13 cellular contexts compared by ENCODE assay signal in genomic region chr2:44126106-44126797, GRCh38. TPM values are rescaled to one million over a fixed set of nuclear protein-coding genes. Genes with fewer than 3 reads are reported as not detected.
DNase-seq lines count a peak whose midpoint lies in the region; ATAC-seq and TF ChIP-seq lines count a peak whose summit lies in the region.
"Had no signal": no experiment of that assay in that cellular context is flagged by ENCODE, and none has a peak within 500 bp of the region (broad histone marks: within the 10 kb centered on the region; RNA-seq: fewer than 3 reads in every experiment).

No MANE protein-coding gene starts in this region.

- H3K36me3 ChIP-seq in right atrium auricular region: no peaks in the 10 kb centered on the region
- H3K36me3 ChIP-seq in PC-3 (ENCODE audit: low read depth, low read length): no peaks in the 10 kb centered on the region
- H3K36me3 ChIP-seq in hepatocyte (replicated peaks; ENCODE audit: insufficient read depth, low read depth): no peaks in the 10 kb centered on the region
- H3K36me3 ChIP-seq: spleen had no signal

- no peak for DNase-seq in left ventricle myocardium superior
- DNase-seq in right atrium auricular region (ENCODE audit: low spot score): no peak
- DNase-seq in PC-3: peak; percentile 47
- peak; percentile 53 for DNase-seq in hepatocyte (ENCODE audit: low spot score)
- DNase-seq in AML-193 (lab: John Stamatoyannopoulos, UW): no peak
- no peak for DNase-seq in mucosa of gallbladder (ENCODE audit: low spot score)
- DNase-seq in NK-92 treated with Interleukin-12 subunit alpha and Interleukin-12 subunit beta, amount 100 ng/mL, for 24 hours (lab: John Stamatoyannopoulos, UW): no peak
- DNase-seq: NCI-H146, occipital lobe, RPMI8226, spleen, T-helper 17 cell had no signal

- H3K4me1 ChIP-seq in right atrium auricular region (peaks cover 0 to 6% of the 10 kb centered on the region in 2 donors), PC-3 (ENCODE audit: insufficient read depth, low read length) (no peaks in the 10 kb centered on the region), hepatocyte (ENCODE audit: insufficient read depth) (no peaks in the 10 kb centered on the region)

- 65% methylated on average over 5 of the region's 5 CpGs for WGBS in hepatocyte (ENCODE audit: low lambda C conversion rate, missing lambda C conversion rate)

- POLR2A ChIA-PET in PC-3 (lab: Charles Lee; ENCODE audit: unreplicated experiment): interaction anchor here (0.6 kb wide), 1 partner anchor 27 kb away, joined by 3 read pairs; no protein-coding TSS in a partner anchor

- H3K4me3 ChIP-seq in right atrium auricular region (no peak overlapping the region), PC-3 (ENCODE audit: low read length) (no peak overlapping the region), hepatocyte (no peak overlapping the region)
- H3K4me3 ChIP-seq: spleen had no signal

- ATAC-seq in left ventricle myocardium superior (peak; percentile 14), PC-3 (no peak), GM21360 (IDR thresholded peaks at IDR 0.05; ENCODE audit: unreplicated experiment) (no peak)
- ATAC-seq: T-helper 17 cell had no signal

- intact Hi-C loops in left ventricle myocardium superior (cut with micrococcal nuclease): no loop called here
- intact Hi-C loops in PC-3 (cut with micrococcal nuclease): no loop called here

- TF ChIP-seq CTCF in right atrium auricular region (IDR thresholded peaks at IDR 0.05) (no peak), PC-3 (conservative IDR thresholded peaks at IDR 0.05; ENCODE audit: low read depth, low read length) (no peak), hepatocyte (IDR thresholded peaks at IDR 0.05; ENCODE audit: poor library complexity) (no peak)

- H3K4me2 ChIP-seq in PC-3 (ENCODE audit: low read length) (no peak overlapping the region), hepatocyte (no peak overlapping the region)

- no peaks in the 10 kb centered on the region for H4K20me1 ChIP-seq in PC-3 (ENCODE audit: low read length)
- no peaks in the 10 kb centered on the region for H4K20me1 ChIP-seq in hepatocyte (ENCODE audit: insufficient read depth, poor library complexity, severe bottlenecking)

- H3K9me3 ChIP-seq in right atrium auricular region (peaks cover 0 to 3% of the 10 kb centered on the region in 2 donors), PC-3 (ENCODE audit: low read length) (no peaks in the 10 kb centered on the region), hepatocyte (ENCODE audit: low read depth) (no peaks in the 10 kb centered on the region)

- BruUV-seq in PC-3 (replicated peaks; lab: Mats Ljungman, UMichigan): no TSS peak

- H2AFZ ChIP-seq in PC-3 (ENCODE audit: low read length) (no peak overlapping the region), hepatocyte (no peak overlapping the region)

- no peak overlapping the region for H3K9ac ChIP-seq in PC-3 (ENCODE audit: low read length)

- H3K9me2 ChIP-seq in PC-3 (replicated peaks; ENCODE audit: low read length) (no peaks in the 10 kb centered on the region), hepatocyte (replicated peaks; ENCODE audit: insufficient read depth) (no peaks in the 10 kb centered on the region)

- no peaks in the 10 kb centered on the region for H3F3A ChIP-seq in PC-3 (ENCODE audit: low read length, unreplicated experiment)

- H3K27me3 ChIP-seq in right atrium auricular region (no peaks in the 10 kb centered on the region), PC-3 (ENCODE audit: low read length) (no peaks in the 10 kb centered on the region), hepatocyte (no peaks in the 10 kb centered on the region)

- H3K27ac ChIP-seq in right atrium auricular region (no peak overlapping the region), PC-3 (ENCODE audit: low read length) (no peak overlapping the region), hepatocyte (no peak overlapping the region)
- H3K27ac ChIP-seq: spleen had no signal

- CTCF ChIA-PET in PC-3 (lab: Charles Lee): no interaction called here

- H3K79me2 ChIP-seq in PC-3 (ENCODE audit: low read length): no peaks in the 10 kb centered on the region
- no peaks in the 10 kb centered on the region for H3K79me2 ChIP-seq in hepatocyte

RNA-seq across cellular contexts. Expression of gene PPM1B, which starts 42.4 kb away (rescaled TPM):
- total RNA-seq in left ventricle myocardium superior (56.7 TPM), right atrium auricular region (10 to 100 TPM; 21.4 to 38.6 TPM), PC-3 (2014; rRNA removed) (16.0 and 17.6 TPM in 2 replicates), hepatocyte (48.1 and 49.1 TPM in 2 replicates), mucosa of gallbladder (47.2 TPM)
- polyA plus RNA-seq in hepatocyte: 36.0 and 39.1 TPM in 2 replicates

Comparison
In these comparisons a context has a peak if more than half of its experiments do, and no peak if none do; other contexts are left out.
1. DNase-seq: peak in PC-3 (single experiment) and hepatocyte (single experiment); none in left ventricle myocardium superior (single experiment), right atrium auricular region (single experiment), AML-193 (0 of 2), mucosa of gallbladder (single experiment) and NK-92 treated with Interleukin-12 subunit alpha and Interleukin-12 subunit beta, amount 100 ng/mL, for 24 hours (single experiment).